8 cellular contexts compared by ENCODE assay signal in genomic region chr19:21463449-21464105, GRCh38. TPM values are rescaled to one million over a fixed set of nuclear protein-coding genes. Genes with fewer than 3 reads are reported as not detected.
DNase-seq lines count a peak whose midpoint lies in the region; ATAC-seq and TF ChIP-seq lines count a peak whose summit lies in the region.

No MANE protein-coding gene starts in this region.

- H3K27me3 ChIP-seq in ectodermal cell (ENCODE audit: control insufficient read depth, insufficient read depth, low read length, poor library complexity, severe bottlenecking), result no peaks in the 10 kb centered on the region

- peaks cover 9% of the 10 kb centered on the region for H3K36me3 ChIP-seq in ectodermal cell (ENCODE audit: control insufficient read depth, insufficient read depth, low read length)

- H3K4me1 ChIP-seq in ectodermal cell (ENCODE audit: control insufficient read depth, insufficient read depth, low read length), result no peaks in the 10 kb centered on the region

- peak; percentile 77 for DNase-seq in 8988T
- DNase-seq in H4 (ENCODE audit: low spot score), result peak; percentile 26
- DNase-seq in natural killer cell, result no peak
- no peak for DNase-seq in SIG-M5 (lab: John Stamatoyannopoulos, UW)

- peaks cover 6% of the 10 kb centered on the region for H3K36me3 Mint-ChIP-seq in T-helper 1 cell treated with Interleukin-12 subunit alpha and Interleukin-12 subunit beta and Interleukin-4 antibody, amounts not matched to agents 30 μg/mL and 1 μg/mL, for 36 hours (ENCODE audit: low read depth)
- no peaks in the 10 kb centered on the region for H3K36me3 Mint-ChIP-seq in natural killer cell

- TF ChIP-seq CTCF in natural killer cell (IDR thresholded peaks at IDR 0.05), result no peak

- peak overlapping the region; percentile 63 for H3K27ac Mint-ChIP-seq in T-helper 1 cell treated with Interleukin-12 subunit alpha and Interleukin-12 subunit beta and Interleukin-4 antibody, amounts not matched to agents 30 μg/mL and 1 μg/mL, for 36 hours
- peak overlapping the region in 1 of 2 donors; percentile 78 for H3K27ac Mint-ChIP-seq in natural killer cell

- 5% methylated on average over 38 of the region's 38 CpGs for WGBS in ectodermal cell, 2 experiments

- ATAC-seq in natural killer cell, result peak; percentile 78 to 96 (median 96)
- no peak for ATAC-seq in GM18867 (IDR thresholded peaks at IDR 0.05; ENCODE audit: unreplicated experiment)
- ATAC-seq in HG03457 (IDR thresholded peaks at IDR 0.05; ENCODE audit: unreplicated experiment), result no peak

- H3K4me3 Mint-ChIP-seq in T-helper 1 cell treated with Interleukin-12 subunit alpha and Interleukin-12 subunit beta and Interleukin-4 antibody, amounts not matched to agents 30 μg/mL and 1 μg/mL, for 36 hours, result peak overlapping the region; percentile 79
- peak overlapping the region; percentile 90 for H3K4me3 Mint-ChIP-seq in natural killer cell

- no peaks in the 10 kb centered on the region for H3K4me1 Mint-ChIP-seq in T-helper 1 cell treated with Interleukin-12 subunit alpha and Interleukin-12 subunit beta and Interleukin-4 antibody, amounts not matched to agents 30 μg/mL and 1 μg/mL, for 36 hours (ENCODE audit: low read depth)
- H3K4me1 Mint-ChIP-seq in natural killer cell, result peaks cover 7% of the 10 kb centered on the region in 2 donors

- H3K27me3 Mint-ChIP-seq in T-helper 1 cell treated with Interleukin-12 subunit alpha and Interleukin-12 subunit beta and Interleukin-4 antibody, amounts not matched to agents 30 μg/mL and 1 μg/mL, for 36 hours (ENCODE audit: low read depth), result no peaks in the 10 kb centered on the region
- H3K27me3 Mint-ChIP-seq in natural killer cell (ENCODE audit: low read depth in 2 of 2), result no peaks in the 10 kb centered on the region

- H3K9me3 Mint-ChIP-seq in T-helper 1 cell treated with Interleukin-12 subunit alpha and Interleukin-12 subunit beta and Interleukin-4 antibody, amounts not matched to agents 30 μg/mL and 1 μg/mL, for 36 hours, result peaks cover 26% of the 10 kb centered on the region
- peaks cover 0 to 8% of the 10 kb centered on the region in 2 donors for H3K9me3 Mint-ChIP-seq in natural killer cell

- H3K4me3 ChIP-seq in ectodermal cell (ENCODE audit: insufficient read depth, low read depth, low read length), result peak overlapping the region; percentile 93

- peaks cover 3% of the 10 kb centered on the region for H3K9me3 ChIP-seq in ectodermal cell (ENCODE audit: control insufficient read depth, low read length)

- intact Hi-C loops in natural killer cell (cut with micrococcal nuclease), result no loop called here

- H3K27ac ChIP-seq in ectodermal cell (ENCODE audit: insufficient read depth, low read depth, low read length, poor library complexity, severe bottlenecking), result peak overlapping the region; percentile 81

RNA-seq across cellular contexts. Expression of gene ZNF429, which starts 41.8 kb away (rescaled TPM):
- 4.0 and 9.1 TPM in 2 replicates for total RNA-seq in H4 (2014; rRNA removed; shearing (Covaris generic))
- 14.8 TPM for polyA plus RNA-seq in ectodermal cell (2013, experiment 1 of 4)
- 18.7 TPM for polyA plus RNA-seq in ectodermal cell (2013, experiment 2 of 4)
- polyA plus RNA-seq in ectodermal cell (2013, experiment 3 of 4), result 13.0 TPM
- 12.3 TPM for polyA plus RNA-seq in ectodermal cell (2013, experiment 4 of 4)
- 10 to 100 TPM; 15.7 to 21.0 (median 18.7) TPM for total RNA-seq in natural killer cell

Comparison
In these comparisons a context has a peak if more than half of its experiments do, and no peak if none do; other contexts are left out.
1. DNase-seq: peak in 8988T (single experiment) and H4 (single experiment); none in natural killer cell (single experiment) and SIG-M5 (single experiment).
2. ATAC-seq: peak in natural killer cell (3 of 3); none in GM18867 (single experiment) and HG03457 (single experiment).